1 cellular context compared by ENCODE assay signal in the genomic region with DNA sequence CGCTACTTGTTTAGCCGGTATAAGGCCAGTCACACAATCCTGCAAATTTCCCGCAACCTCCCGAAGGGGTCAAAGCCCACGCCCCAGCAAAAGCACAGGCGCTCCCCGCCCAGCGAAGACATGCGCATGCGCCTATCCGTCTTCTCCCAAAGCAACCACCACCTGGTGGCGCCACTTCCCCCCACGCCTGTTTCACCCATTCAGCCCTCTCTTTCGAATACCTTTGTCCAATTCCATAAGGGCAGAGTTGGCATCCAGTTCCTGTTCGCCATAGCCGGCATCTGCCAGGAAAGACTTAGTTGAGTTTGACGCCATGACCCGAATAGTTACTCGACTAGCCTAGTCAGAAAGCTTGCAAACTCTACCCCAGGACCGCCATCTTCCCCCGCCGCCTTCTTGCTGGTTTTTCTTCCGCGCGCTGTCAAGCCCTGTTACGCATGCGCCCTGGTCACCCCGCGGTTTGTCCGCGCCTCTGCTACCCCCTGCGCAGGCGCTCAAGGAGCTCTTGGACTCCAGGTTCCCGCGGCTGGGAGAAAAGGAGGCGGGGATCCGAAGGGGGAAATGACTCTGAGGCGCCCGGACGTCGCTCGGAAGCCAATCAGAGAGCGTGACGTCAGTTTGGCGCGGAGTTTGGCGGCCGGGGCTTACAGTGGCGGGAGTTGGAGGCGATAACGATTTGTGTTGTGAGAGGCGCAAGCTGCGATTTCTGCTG.
A peak's percentile ranks its signal among the peaks of the same experiment; 100 is the strongest.
TF ChIP-seq lines count a peak whose summit lies in the region.

A gene with protein sequence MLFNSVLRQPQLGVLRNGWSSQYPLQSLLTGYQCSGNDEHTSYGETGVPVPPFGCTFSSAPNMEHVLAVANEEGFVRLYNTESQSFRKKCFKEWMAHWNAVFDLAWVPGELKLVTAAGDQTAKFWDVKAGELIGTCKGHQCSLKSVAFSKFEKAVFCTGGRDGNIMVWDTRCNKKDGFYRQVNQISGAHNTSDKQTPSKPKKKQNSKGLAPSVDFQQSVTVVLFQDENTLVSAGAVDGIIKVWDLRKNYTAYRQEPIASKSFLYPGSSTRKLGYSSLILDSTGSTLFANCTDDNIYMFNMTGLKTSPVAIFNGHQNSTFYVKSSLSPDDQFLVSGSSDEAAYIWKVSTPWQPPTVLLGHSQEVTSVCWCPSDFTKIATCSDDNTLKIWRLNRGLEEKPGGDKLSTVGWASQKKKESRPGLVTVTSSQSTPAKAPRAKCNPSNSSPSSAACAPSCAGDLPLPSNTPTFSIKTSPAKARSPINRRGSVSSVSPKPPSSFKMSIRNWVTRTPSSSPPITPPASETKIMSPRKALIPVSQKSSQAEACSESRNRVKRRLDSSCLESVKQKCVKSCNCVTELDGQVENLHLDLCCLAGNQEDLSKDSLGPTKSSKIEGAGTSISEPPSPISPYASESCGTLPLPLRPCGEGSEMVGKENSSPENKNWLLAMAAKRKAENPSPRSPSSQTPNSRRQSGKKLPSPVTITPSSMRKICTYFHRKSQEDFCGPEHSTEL (plus strand): TSS at position 626 of the 712 bp plus-strand sequence. CDS start 143 bp downstream, outside the sequence.
A gene with protein sequence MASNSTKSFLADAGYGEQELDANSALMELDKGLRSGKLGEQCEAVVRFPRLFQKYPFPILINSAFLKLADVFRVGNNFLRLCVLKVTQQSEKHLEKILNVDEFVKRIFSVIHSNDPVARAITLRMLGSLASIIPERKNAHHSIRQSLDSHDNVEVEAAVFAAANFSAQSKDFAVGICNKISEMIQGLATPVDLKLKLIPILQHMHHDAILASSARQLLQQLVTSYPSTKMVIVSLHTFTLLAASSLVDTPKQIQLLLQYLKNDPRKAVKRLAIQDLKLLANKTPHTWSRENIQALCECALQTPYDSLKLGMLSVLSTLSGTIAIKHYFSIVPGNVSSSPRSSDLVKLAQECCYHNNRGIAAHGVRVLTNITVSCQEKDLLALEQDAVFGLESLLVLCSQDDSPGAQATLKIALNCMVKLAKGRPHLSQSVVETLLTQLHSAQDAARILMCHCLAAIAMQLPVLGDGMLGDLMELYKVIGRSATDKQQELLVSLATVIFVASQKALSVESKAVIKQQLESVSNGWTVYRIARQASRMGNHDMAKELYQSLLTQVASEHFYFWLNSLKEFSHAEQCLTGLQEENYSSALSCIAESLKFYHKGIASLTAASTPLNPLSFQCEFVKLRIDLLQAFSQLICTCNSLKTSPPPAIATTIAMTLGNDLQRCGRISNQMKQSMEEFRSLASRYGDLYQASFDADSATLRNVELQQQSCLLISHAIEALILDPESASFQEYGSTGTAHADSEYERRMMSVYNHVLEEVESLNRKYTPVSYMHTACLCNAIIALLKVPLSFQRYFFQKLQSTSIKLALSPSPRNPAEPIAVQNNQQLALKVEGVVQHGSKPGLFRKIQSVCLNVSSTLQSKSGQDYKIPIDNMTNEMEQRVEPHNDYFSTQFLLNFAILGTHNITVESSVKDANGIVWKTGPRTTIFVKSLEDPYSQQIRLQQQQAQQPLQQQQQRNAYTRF (minus strand): TSS at position 435 of the 712 bp plus-strand sequence. CDS start 120 bp downstream, at position 315.

TF ChIP-seq in HepG2, 621 proteins besides CTCF, POLR2A, EP300 and RAD21 (continued from another document and continues in another):
- TF ChIP-seq, protein P1, sequence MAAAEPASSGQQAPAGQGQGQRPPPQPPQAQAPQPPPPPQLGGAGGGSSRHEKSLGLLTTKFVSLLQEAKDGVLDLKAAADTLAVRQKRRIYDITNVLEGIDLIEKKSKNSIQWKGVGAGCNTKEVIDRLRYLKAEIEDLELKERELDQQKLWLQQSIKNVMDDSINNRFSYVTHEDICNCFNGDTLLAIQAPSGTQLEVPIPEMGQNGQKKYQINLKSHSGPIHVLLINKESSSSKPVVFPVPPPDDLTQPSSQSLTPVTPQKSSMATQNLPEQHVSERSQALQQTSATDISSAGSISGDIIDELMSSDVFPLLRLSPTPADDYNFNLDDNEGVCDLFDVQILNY (CRISPR knock-in tag; conservative IDR thresholded peaks at IDR 0.05), result peak; percentile 98
- TF ChIP-seq, protein P2, sequence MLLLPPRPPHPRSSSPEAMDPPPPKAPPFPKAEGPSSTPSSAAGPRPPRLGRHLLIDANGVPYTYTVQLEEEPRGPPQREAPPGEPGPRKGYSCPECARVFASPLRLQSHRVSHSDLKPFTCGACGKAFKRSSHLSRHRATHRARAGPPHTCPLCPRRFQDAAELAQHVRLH (CRISPR knock-in tag; IDR thresholded peaks at IDR 0.05; ENCODE audit: borderline replicate concordance, low read depth), result peak; percentile 74; the same call in 1 of the 2 replicates
- TF ChIP-seq JUND (CRISPR knock-in tag; IDR thresholded peaks at IDR 0.05), result no peak
- TF ChIP-seq PAX8 (CRISPR knock-in tag; IDR thresholded peaks at IDR 0.05; ENCODE audit: borderline replicate concordance), result no peak
- TF ChIP-seq PAF1 (CRISPR knock-in tag; IDR thresholded peaks at IDR 0.05), result no peak
- TF ChIP-seq, protein P3, sequence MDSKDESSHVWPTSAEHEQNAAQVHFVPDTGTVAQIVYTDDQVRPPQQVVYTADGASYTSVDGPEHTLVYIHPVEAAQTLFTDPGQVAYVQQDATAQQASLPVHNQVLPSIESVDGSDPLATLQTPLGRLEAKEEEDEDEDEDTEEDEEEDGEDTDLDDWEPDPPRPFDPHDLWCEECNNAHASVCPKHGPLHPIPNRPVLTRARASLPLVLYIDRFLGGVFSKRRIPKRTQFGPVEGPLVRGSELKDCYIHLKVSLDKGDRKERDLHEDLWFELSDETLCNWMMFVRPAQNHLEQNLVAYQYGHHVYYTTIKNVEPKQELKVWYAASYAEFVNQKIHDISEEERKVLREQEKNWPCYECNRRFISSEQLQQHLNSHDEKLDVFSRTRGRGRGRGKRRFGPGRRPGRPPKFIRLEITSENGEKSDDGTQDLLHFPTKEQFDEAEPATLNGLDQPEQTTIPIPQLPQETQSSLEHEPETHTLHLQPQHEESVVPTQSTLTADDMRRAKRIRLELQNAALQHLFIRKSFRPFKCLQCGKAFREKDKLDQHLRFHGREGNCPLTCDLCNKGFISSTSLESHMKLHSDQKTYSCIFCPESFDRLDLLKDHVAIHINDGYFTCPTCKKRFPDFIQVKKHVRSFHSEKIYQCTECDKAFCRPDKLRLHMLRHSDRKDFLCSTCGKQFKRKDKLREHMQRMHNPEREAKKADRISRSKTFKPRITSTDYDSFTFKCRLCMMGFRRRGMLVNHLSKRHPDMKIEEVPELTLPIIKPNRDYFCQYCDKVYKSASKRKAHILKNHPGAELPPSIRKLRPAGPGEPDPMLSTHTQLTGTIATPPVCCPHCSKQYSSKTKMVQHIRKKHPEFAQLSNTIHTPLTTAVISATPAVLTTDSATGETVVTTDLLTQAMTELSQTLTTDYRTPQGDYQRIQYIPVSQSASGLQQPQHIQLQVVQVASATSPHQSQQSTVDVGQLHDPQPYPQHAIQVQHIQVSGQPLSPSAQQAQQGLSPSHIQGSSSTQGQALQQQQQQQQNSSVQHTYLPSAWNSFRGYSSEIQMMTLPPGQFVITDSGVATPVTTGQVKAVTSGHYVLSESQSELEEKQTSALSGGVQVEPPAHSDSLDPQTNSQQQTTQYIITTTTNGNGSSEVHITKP (CRISPR knock-in tag; IDR thresholded peaks at IDR 0.05; ENCODE audit: low read depth), result no peak; the same call in 1 of the 2 replicates
- TF ChIP-seq, protein P4, sequence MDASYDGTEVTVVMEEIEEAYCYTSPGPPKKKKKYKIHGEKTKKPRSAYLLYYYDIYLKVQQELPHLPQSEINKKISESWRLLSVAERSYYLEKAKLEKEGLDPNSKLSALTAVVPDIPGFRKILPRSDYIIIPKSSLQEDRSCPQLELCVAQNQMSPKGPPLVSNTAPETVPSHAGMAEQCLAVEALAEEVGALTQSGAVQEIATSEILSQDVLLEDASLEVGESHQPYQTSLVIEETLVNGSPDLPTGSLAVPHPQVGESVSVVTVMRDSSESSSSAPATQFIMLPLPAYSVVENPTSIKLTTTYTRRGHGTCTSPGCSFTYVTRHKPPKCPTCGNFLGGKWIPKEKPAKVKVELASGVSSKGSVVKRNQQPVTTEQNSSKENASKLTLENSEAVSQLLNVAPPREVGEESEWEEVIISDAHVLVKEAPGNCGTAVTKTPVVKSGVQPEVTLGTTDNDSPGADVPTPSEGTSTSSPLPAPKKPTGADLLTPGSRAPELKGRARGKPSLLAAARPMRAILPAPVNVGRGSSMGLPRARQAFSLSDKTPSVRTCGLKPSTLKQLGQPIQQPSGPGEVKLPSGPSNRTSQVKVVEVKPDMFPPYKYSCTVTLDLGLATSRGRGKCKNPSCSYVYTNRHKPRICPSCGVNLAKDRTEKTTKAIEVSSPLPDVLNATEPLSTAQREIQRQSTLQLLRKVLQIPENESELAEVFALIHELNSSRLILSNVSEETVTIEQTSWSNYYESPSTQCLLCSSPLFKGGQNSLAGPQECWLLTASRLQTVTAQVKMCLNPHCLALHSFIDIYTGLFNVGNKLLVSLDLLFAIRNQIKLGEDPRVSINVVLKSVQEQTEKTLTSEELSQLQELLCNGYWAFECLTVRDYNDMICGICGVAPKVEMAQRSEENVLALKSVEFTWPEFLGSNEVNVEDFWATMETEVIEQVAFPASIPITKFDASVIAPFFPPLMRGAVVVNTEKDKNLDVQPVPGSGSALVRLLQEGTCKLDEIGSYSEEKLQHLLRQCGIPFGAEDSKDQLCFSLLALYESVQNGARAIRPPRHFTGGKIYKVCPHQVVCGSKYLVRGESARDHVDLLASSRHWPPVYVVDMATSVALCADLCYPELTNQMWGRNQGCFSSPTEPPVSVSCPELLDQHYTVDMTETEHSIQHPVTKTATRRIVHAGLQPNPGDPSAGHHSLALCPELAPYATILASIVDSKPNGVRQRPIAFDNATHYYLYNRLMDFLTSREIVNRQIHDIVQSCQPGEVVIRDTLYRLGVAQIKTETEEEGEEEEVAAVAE (CRISPR knock-in tag; IDR thresholded peaks at IDR 0.05; ENCODE audit: borderline replicate concordance), result peak; percentile 61
- TF ChIP-seq HIVEP1 (CRISPR knock-in tag; IDR thresholded peaks at IDR 0.05), result peak; percentile 30; the same call in 1 of the 2 replicates
- TF ChIP-seq KLF11 (CRISPR knock-in tag; IDR thresholded peaks at IDR 0.05), result no peak; the same call in 1 of the 2 replicates
- TF ChIP-seq SRSF9 (IDR thresholded peaks at IDR 0.05; ENCODE audit: borderline replicate concordance, insufficient read depth, low read depth, low read length, poor library complexity, severe bottlenecking), result no peak
- no peak for TF ChIP-seq PRPF4 (IDR thresholded peaks at IDR 0.05; ENCODE audit: low read depth, low read length, poor library complexity, severe bottlenecking)
- TF ChIP-seq HCFC1 (IDR thresholded peaks at IDR 0.05; ENCODE audit: low read depth, low read length), result peak; percentile 35; the same call in 1 of the 2 replicates
- no peak for TF ChIP-seq ATRX (CRISPR knock-in tag; IDR thresholded peaks at IDR 0.05; ENCODE audit: borderline replicate concordance)
- TF ChIP-seq ZNF3 (CRISPR knock-in tag; IDR thresholded peaks at IDR 0.05), result no peak
- TF ChIP-seq TRIM24 (CRISPR knock-in tag; IDR thresholded peaks at IDR 0.05), result no peak
- TF ChIP-seq, protein P5, sequence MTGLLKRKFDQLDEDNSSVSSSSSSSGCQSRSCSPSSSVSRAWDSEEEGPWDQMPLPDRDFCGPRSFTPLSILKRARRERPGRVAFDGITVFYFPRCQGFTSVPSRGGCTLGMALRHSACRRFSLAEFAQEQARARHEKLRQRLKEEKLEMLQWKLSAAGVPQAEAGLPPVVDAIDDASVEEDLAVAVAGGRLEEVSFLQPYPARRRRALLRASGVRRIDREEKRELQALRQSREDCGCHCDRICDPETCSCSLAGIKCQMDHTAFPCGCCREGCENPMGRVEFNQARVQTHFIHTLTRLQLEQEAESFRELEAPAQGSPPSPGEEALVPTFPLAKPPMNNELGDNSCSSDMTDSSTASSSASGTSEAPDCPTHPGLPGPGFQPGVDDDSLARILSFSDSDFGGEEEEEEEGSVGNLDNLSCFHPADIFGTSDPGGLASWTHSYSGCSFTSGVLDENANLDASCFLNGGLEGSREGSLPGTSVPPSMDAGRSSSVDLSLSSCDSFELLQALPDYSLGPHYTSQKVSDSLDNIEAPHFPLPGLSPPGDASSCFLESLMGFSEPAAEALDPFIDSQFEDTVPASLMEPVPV (CRISPR knock-in tag; IDR thresholded peaks at IDR 0.05), result peak; percentile 70; the same call in 1 of the 2 replicates
- TF ChIP-seq, protein P6, sequence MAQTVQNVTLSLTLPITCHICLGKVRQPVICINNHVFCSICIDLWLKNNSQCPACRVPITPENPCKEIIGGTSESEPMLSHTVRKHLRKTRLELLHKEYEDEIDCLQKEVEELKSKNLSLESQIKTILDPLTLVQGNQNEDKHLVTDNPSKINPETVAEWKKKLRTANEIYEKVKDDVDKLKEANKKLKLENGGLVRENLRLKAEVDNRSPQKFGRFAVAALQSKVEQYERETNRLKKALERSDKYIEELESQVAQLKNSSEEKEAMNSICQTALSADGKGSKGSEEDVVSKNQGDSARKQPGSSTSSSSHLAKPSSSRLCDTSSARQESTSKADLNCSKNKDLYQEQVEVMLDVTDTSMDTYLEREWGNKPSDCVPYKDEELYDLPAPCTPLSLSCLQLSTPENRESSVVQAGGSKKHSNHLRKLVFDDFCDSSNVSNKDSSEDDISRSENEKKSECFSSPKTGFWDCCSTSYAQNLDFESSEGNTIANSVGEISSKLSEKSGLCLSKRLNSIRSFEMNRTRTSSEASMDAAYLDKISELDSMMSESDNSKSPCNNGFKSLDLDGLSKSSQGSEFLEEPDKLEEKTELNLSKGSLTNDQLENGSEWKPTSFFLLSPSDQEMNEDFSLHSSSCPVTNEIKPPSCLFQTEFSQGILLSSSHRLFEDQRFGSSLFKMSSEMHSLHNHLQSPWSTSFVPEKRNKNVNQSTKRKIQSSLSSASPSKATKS (CRISPR knock-in tag; IDR thresholded peaks at IDR 0.05), result no peak
- no peak; the same call in 1 of the 2 replicates for TF ChIP-seq ZIK1 (CRISPR knock-in tag; IDR thresholded peaks at IDR 0.05; ENCODE audit: borderline replicate concordance, low read depth)
- TF ChIP-seq EHMT2 (IDR thresholded peaks at IDR 0.05; ENCODE audit: borderline replicate concordance, low read depth, low read length), result no peak; the same call in 1 of the 2 replicates
- TF ChIP-seq ZNF224 (CRISPR knock-in tag; IDR thresholded peaks at IDR 0.05), result no peak
- TF ChIP-seq TBX2 (CRISPR knock-in tag; IDR thresholded peaks at IDR 0.05; ENCODE audit: borderline replicate concordance), result peak; percentile 69; the same call in 1 of the 2 replicates
- no peak for TF ChIP-seq PITX1 (CRISPR knock-in tag; IDR thresholded peaks at IDR 0.05)
- TF ChIP-seq MAFG (CRISPR knock-in tag; IDR thresholded peaks at IDR 0.05), result no peak
- TF ChIP-seq, protein P7, sequence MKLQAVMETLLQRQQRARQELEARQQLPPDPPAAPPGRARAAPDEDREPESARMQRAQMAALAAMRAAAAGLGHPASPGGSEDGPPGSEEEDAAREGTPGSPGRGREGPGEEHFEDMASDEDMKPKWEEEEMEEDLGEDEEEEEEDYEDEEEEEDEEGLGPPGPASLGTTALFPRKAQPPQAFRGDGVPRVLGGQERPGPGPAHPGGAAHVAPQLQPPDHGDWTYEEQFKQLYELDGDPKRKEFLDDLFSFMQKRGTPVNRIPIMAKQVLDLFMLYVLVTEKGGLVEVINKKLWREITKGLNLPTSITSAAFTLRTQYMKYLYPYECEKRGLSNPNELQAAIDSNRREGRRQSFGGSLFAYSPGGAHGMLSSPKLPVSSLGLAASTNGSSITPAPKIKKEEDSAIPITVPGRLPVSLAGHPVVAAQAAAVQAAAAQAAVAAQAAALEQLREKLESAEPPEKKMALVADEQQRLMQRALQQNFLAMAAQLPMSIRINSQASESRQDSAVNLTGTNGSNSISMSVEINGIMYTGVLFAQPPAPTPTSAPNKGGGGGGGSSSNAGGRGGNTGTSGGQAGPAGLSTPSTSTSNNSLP (IDR thresholded peaks at IDR 0.05; ENCODE audit: low read depth, low read length), result peak; percentile 54; the same call in 1 of the 2 replicates
- TF ChIP-seq ZFP37 (CRISPR knock-in tag; IDR thresholded peaks at IDR 0.05; ENCODE audit: borderline replicate concordance), result peak; percentile 15; the same call in 1 of the 2 replicates
- TF ChIP-seq ZNF841 (CRISPR knock-in tag; IDR thresholded peaks at IDR 0.05; ENCODE audit: borderline replicate concordance), result no peak
- TF ChIP-seq ZSCAN21 (CRISPR knock-in tag; IDR thresholded peaks at IDR 0.05; ENCODE audit: borderline replicate concordance), result no peak
- TF ChIP-seq XRCC5 (optimal IDR thresholded peaks at IDR 0.05; ENCODE audit: low read length), result peak; percentile 89
- TF ChIP-seq ZNF263 (CRISPR knock-in tag; IDR thresholded peaks at IDR 0.05), result no peak
